8 cellular contexts compared by ENCODE assay signal in genomic region chr3:66038726-66039589, GRCh38. TPM values are rescaled to one million over a fixed set of nuclear protein-coding genes. Genes with fewer than 3 reads are reported as not detected.
DNase-seq lines count a peak whose midpoint lies in the region; ATAC-seq, FAIRE-seq and TF ChIP-seq lines count a peak whose summit lies in the region.

Gene MAGI1 (minus strand): TSS chr3:66038918. CDS start chr3:66038308, 610 bp downstream.

- no peak for FAIRE-seq in K562 (lab: Jason Lieb, UNC)

- H3K4me2 ChIP-seq in IMR-90 (ENCODE audit: low read depth, low read length) (peak within 1 kb of the TSS; percentile 90), PC-9 (peak within 1 kb of the TSS; percentile 80), K562 (ENCODE audit: insufficient read depth, low read length) (peak within 1 kb of the TSS; percentile 66)

- H3K79me2 ChIP-seq in PC-9 (ENCODE audit: low read depth) (peaks cover 44% of the 10 kb centered on the region), K562 (ENCODE audit: control insufficient read depth, insufficient read depth, low read length) (no peaks in the 10 kb centered on the region)

- BruUV-seq in IMR-90 (replicated peaks; lab: Mats Ljungman, UMichigan), result no TSS peak
- BruUV-seq in PC-9 (replicated peaks; lab: Mats Ljungman, UMichigan), result TSS peak; percentile 65
- no TSS peak for BruUV-seq in K562 (replicated peaks; lab: Mats Ljungman, UMichigan)

- peak within 1 kb of the TSS; percentile 91 for H3K23ac ChIP-seq in IMR-90 (ENCODE audit: low read depth, low read length)

- peak within 1 kb of the TSS; percentile 94 for H2AFZ ChIP-seq in IMR-90 (replicated peaks; ENCODE audit: low read length, poor library complexity)
- peak within 1 kb of the TSS; percentile 94 for H2AFZ ChIP-seq in PC-9
- H2AFZ ChIP-seq in K562 (ENCODE audit: low read depth, low read length), result peak within 1 kb of the TSS; percentile 86

- H3K9me1 ChIP-seq in IMR-90 (ENCODE audit: insufficient read depth, low read length) (peaks cover 23% of the 10 kb centered on the region), K562 (ENCODE audit: control insufficient read depth, insufficient read depth, low read length) (no peaks in the 10 kb centered on the region)

- H3K79me1 ChIP-seq in IMR-90 (ENCODE audit: low read depth in 1 of 2, low read length in 2 of 2), result peaks cover 6 to 46% of the 10 kb centered on the region in 2 experiments; a peak in 3 of 4 replicates

- H3K9ac ChIP-seq in ES-I3 (ENCODE audit: low read depth, low read length), result peak within 1 kb of the TSS; percentile 93
- H3K9ac ChIP-seq in IMR-90 (ENCODE audit: low read depth, low read length), result peak within 1 kb of the TSS; percentile 76
- peak within 1 kb of the TSS in 1 of 2 experiments; percentile 87; a peak in 2 of 4 replicates for H3K9ac ChIP-seq in K562 (ENCODE audit: insufficient read depth in 1 of 2, low read depth in 2 of 2, low read length in 2 of 2)

- H4K8ac ChIP-seq in IMR-90 (ENCODE audit: low read depth in 2 of 2, low read length in 2 of 2), result peak within 1 kb of the TSS; percentile 85 to 90

- H2BK5ac ChIP-seq in IMR-90 (ENCODE audit: low read depth, low read length, poor library complexity, severe bottlenecking), result peak within 1 kb of the TSS; percentile 85

- CTCF ChIA-PET in IMR-90 (lab: Yijun Ruan, JAX) (interaction anchor here (0.5 to 0.7 kb wide), 2 partner anchors 28 to 91 kb away, joined by 3 read pairs; no protein-coding TSS in a partner anchor), PC-9 (lab: Charles Lee) (no interaction called here), K562 (lab: Yijun Ruan, JAX; ENCODE audit: low intra/inter-chr PET ratio) (no interaction called here)

- in situ Hi-C loops in IMR-90 (cut with MboI; ENCODE audit: low sequenced_read_pairs), result no loop called here
- in situ Hi-C loops in K562 (cut with MboI), result no loop called here

- peak within 1 kb of the TSS; percentile 91 for H3K56ac ChIP-seq in IMR-90 (ENCODE audit: extremely low read depth, insufficient read depth, low read length)

- H2BK120ac ChIP-seq in IMR-90 (ENCODE audit: low read depth, low read length), result peak within 1 kb of the TSS; percentile 92

- dilution Hi-C loops in IMR-90 (cut with HindIII; ENCODE audit: low sequenced_read_pairs, unreplicated experiment), result no loop called here

- DNase-seq in IMR-90 (peak; percentile 95), PC-9 (peak; percentile 75 to 94), K562 (ENCODE audit: extremely low read depth in 1 of 4, low spot score in 3 of 4) (peak; percentile 78 to 85 (median 80)), hippocampal formation (lab: John Stamatoyannopoulos, UW) (peak; percentile 92 to 94), pulmonary artery endothelial cell (ENCODE audit: low read depth, low spot score) (peak; percentile 82)
- no peak for DNase-seq in effector memory CD4-positive, alpha-beta T cell

- H3K9me2 ChIP-seq in PC-9 (ENCODE audit: insufficient read depth), result no peaks in the 10 kb centered on the region

- peak within 1 kb of the TSS; percentile 99 for H2AK5ac ChIP-seq in IMR-90 (ENCODE audit: low read depth, low read length)

- peak within 1 kb of the TSS; percentile 97; the same call in 2 of the 3 replicates for H2BK15ac ChIP-seq in IMR-90 (ENCODE audit: low read depth, low read length)

- peak within 1 kb of the TSS; percentile 83 for H2BK20ac ChIP-seq in IMR-90 (ENCODE audit: low read depth, low read length)

- no peak; the same call in 1 of the 2 replicates for TF ChIP-seq RAD21 in IMR-90 (IDR thresholded peaks at IDR 0.05; ENCODE audit: low read length)
- no peak for TF ChIP-seq RAD21 in K562 (CRISPR knock-in tag; conservative IDR thresholded peaks at IDR 0.05 in 1 of 2, IDR thresholded peaks at IDR 0.05 in 1 of 2)

- no peak for TF ChIP-seq CTCF in IMR-90 (conservative IDR thresholded peaks at IDR 0.05; ENCODE audit: low read depth, low read length)
- no peak for TF ChIP-seq CTCF in PC-9 (conservative IDR thresholded peaks at IDR 0.05)
- no peak for TF ChIP-seq CTCF in K562 (IDR thresholded peaks at IDR 0.05 in 2 of 3, conservative IDR thresholded peaks at IDR 0.05 in 1 of 3; ENCODE audit: insufficient read depth in 2 of 3, low read depth in 1 of 3, low read length in 3 of 3)

- peak within 1 kb of the TSS; percentile 93 for H4K91ac ChIP-seq in IMR-90 (ENCODE audit: insufficient read depth, low read depth, low read length)

- H3K18ac ChIP-seq in IMR-90 (ENCODE audit: low read depth, low read length), result peak within 1 kb of the TSS; percentile 45

- H4K20me1 ChIP-seq in IMR-90 (ENCODE audit: insufficient read depth, low read length) (peaks cover 14% of the 10 kb centered on the region; the same call in 1 of the 2 replicates), PC-9 (ENCODE audit: insufficient read depth) (no peaks in the 10 kb centered on the region), K562 (replicated peaks; ENCODE audit: control insufficient read depth, insufficient read depth, low read length) (no peaks in the 10 kb centered on the region)

- H3F3A ChIP-seq in PC-9 (ENCODE audit: insufficient read depth, low read depth), result 0 out of 2 replicates have a peak, but pooled peaks cover 3% of the 10 kb centered on the region

- H3K36me3 ChIP-seq in ES-I3 (ENCODE audit: insufficient read depth, low read length) (no peaks in the 10 kb centered on the region), IMR-90 (ENCODE audit: control insufficient read depth, insufficient read depth, low read length) (no peaks in the 10 kb centered on the region), PC-9 (ENCODE audit: low read depth) (no peaks in the 10 kb centered on the region), K562 (ENCODE audit: control insufficient read depth, insufficient read depth, low read length) (no peaks in the 10 kb centered on the region)
- no peaks in the 10 kb centered on the region for H3K36me3 ChIP-seq in effector memory CD4-positive, alpha-beta T cell (ENCODE audit: control insufficient read depth, insufficient read depth, low read length)

- peak within 1 kb of the TSS; percentile 69 for H3K4me3 ChIP-seq in IMR-90 (ENCODE audit: insufficient read depth, low read depth, low read length)
- H3K4me3 ChIP-seq in PC-9, result peak within 1 kb of the TSS; percentile 82
- peak within 1 kb of the TSS; percentile 50 for H3K4me3 ChIP-seq in K562
- H3K4me3 ChIP-seq in effector memory CD4-positive, alpha-beta T cell (ENCODE audit: insufficient read depth, low read depth, low read length, poor library complexity, severe bottlenecking), result no peak within 1 kb of the TSS

- peak; percentile 58 for TF ChIP-seq POLR2A in IMR-90 (IDR thresholded peaks at IDR 0.05; ENCODE audit: low read depth, low read length)
- no peak for TF ChIP-seq POLR2A in K562 (conservative IDR thresholded peaks at IDR 0.05)

- no peak for TF ChIP-seq EP300 in K562 (IDR thresholded peaks at IDR 0.05; ENCODE audit: low read length)

- peak within 1 kb of the TSS; percentile 94 for H3K4ac ChIP-seq in IMR-90 (ENCODE audit: low read depth, low read length)

- 0% methylated on average over 8 of the region's 73 CpGs; no CpG with 5 or more reads in 1 of the 2 experiments for WGBS in IMR-90 (ENCODE audit: extremely low coverage in 2 of 2, insufficient read length in 1 of 2), 2 experiments
- 14% methylated on average over 19 of the region's 73 CpGs for WGBS in K562 (ENCODE audit: insufficient coverage, low coverage, missing lambda C conversion rate)

- peak within 1 kb of the TSS; percentile 86 for H2AK9ac ChIP-seq in IMR-90 (replicated peaks; ENCODE audit: low read depth, low read length, poor library complexity)

- intact Hi-C loops in IMR-90 (cut with micrococcal nuclease) (loop anchor here (1.0 to 5.0 kb wide), 6 partner anchors 78 to 252 kb away; no protein-coding TSS in a partner anchor), PC-9 (cut with micrococcal nuclease; ENCODE audit: unreplicated experiment) (loop anchor here (1.0 to 5.0 kb wide), 6 partner anchors 42 to 254 kb away; no protein-coding TSS in a partner anchor), K562 (cut with micrococcal nuclease) (no loop called here)

- POLR2A ChIA-PET in IMR-90 (lab: Charles Lee; ENCODE audit: unreplicated experiment), result no interaction called here
- POLR2A ChIA-PET in PC-9 (lab: Charles Lee; ENCODE audit: unreplicated experiment), result no interaction called here
- POLR2A ChIA-PET in K562 (lab: Yijun Ruan, JAX), result no interaction called here

- H3K4me1 ChIP-seq in ES-I3 (ENCODE audit: insufficient read depth, low read length), result peaks cover 27% of the 10 kb centered on the region
- H3K4me1 ChIP-seq in IMR-90 (ENCODE audit: control insufficient read depth, insufficient read depth, low read length), result peaks cover 29% of the 10 kb centered on the region
- peaks cover 28% of the 10 kb centered on the region for H3K4me1 ChIP-seq in PC-9 (replicated peaks; ENCODE audit: insufficient read depth)
- H3K4me1 ChIP-seq in K562 (replicated peaks in 1 of 2; ENCODE audit: control insufficient read depth in 2 of 2, insufficient read depth in 2 of 2, low read length in 2 of 2), result peaks cover 0 to 25% of the 10 kb centered on the region in 2 experiments; a peak in 2 of 5 replicates
- H3K4me1 ChIP-seq in effector memory CD4-positive, alpha-beta T cell (ENCODE audit: control insufficient read depth, insufficient read depth, low read length, poor library complexity, severe bottlenecking), result no peaks in the 10 kb centered on the region

- H3K27ac ChIP-seq in IMR-90 (ENCODE audit: insufficient read depth, low read length) (peak within 1 kb of the TSS; percentile 88), PC-9 (peak within 1 kb of the TSS; percentile 77), K562 (ENCODE audit: extremely low read depth, low read depth, low read length) (no peak within 1 kb of the TSS)
- no peak within 1 kb of the TSS for H3K27ac ChIP-seq in effector memory CD4-positive, alpha-beta T cell (ENCODE audit: insufficient read depth, low read length, poor library complexity, severe bottlenecking)

- peak within 1 kb of the TSS; percentile 87 for H4K5ac ChIP-seq in IMR-90 (ENCODE audit: low read depth, low read length)

- H3K14ac ChIP-seq in IMR-90 (replicated peaks; ENCODE audit: low read depth, low read length), result peak within 1 kb of the TSS; percentile 95

- ATAC-seq in GM21786 (IDR thresholded peaks at IDR 0.05; ENCODE audit: unreplicated experiment) (peak; percentile 63), IMR-90 (ENCODE audit: low read depth) (peak; percentile 85), K562 (peak; percentile 95)

- H3K27me3 ChIP-seq in IMR-90 (ENCODE audit: control insufficient read depth, insufficient read depth, low read length), result no peaks in the 10 kb centered on the region
- no peaks in the 10 kb centered on the region for H3K27me3 ChIP-seq in PC-9 (ENCODE audit: insufficient read depth, low read depth)
- H3K27me3 ChIP-seq in K562 (ENCODE audit: control insufficient read depth in 2 of 2, insufficient read depth in 2 of 2, low read length in 2 of 2), result peaks cover 2 to 30% of the 10 kb centered on the region in 2 experiments; a peak in 3 of 5 replicates
- H3K27me3 ChIP-seq in effector memory CD4-positive, alpha-beta T cell (replicated peaks; ENCODE audit: control insufficient read depth, insufficient read depth, low read length, poor library complexity, severe bottlenecking), result peaks cover 24% of the 10 kb centered on the region

- H3K9me3 ChIP-seq in ES-I3 (ENCODE audit: control insufficient read depth, insufficient read depth, low read length) (no peaks in the 10 kb centered on the region), IMR-90 (ENCODE audit: control insufficient read depth, insufficient read depth, low read length) (no peaks in the 10 kb centered on the region), PC-9 (ENCODE audit: insufficient read depth, low read depth) (no peaks in the 10 kb centered on the region), K562 (replicated peaks; ENCODE audit: control insufficient read depth, insufficient read depth, low read depth, low read length) (no peaks in the 10 kb centered on the region)
- no peaks in the 10 kb centered on the region for H3K9me3 ChIP-seq in effector memory CD4-positive, alpha-beta T cell (ENCODE audit: control insufficient read depth, low read length)

RNA-seq across cellular contexts. Expression of gene MAGI1, which starts in this region (rescaled TPM):
- total RNA-seq in IMR-90 (2012; rRNA removed) (24.2 and 26.4 TPM in 2 replicates), PC-9 (2021) (23.3 and 24.1 TPM in 2 replicates), K562 (2014; rRNA removed) (42.5 and 42.9 TPM in 2 replicates), K562 (2014; rRNA removed; fragmentation: Illumina TruSeq; extraction: Trizol) (50.0 and 50.9 TPM in 2 replicates), K562 (2015; rRNA removed; fragmentation: Illumina TruSeq; extraction: Trizol) (56.7 and 59.4 TPM in 2 replicates), K562 (2021) (45.7 and 46.3 TPM in 2 replicates), pulmonary artery endothelial cell (24.5 and 28.1 TPM in 2 replicates)
- polyA plus RNA-seq in IMR-90 (2012; rRNA removed) (14.4 and 14.5 TPM in 2 replicates), K562 (2011; rRNA removed) (14.2 and 30.7 TPM in 2 replicates), K562 (2014; fragmentation: Illumina TruSeq; extraction: Trizol) (48.3 and 57.4 TPM in 2 replicates), K562 (2014; fragmentation: Nextera tagmentation; extraction: Ambion mirVana) (10 to 100 TPM in 1 of 2 experiments, 1 to 10 TPM in 1; 7.8 to 16.2 TPM), K562 (2014; rRNA removed) (43.2 and 44.2 TPM in 2 replicates)
- 6.6 and 8.8 TPM in 2 replicates for polyA plus RNA-seq in IMR-90 (2012; cell fraction: cytosol; rRNA removed)
- 20.8 and 44.3 TPM in 2 replicates for polyA plus RNA-seq in IMR-90 (2012; cell fraction: nucleus; rRNA removed; ENCODE audit: low replicate concordance)
- total RNA-seq in K562 (2011; cell fraction: chromatin; rRNA removed; ENCODE audit: low replicate concordance), result 118 and 129 TPM in 2 replicates
- total RNA-seq in K562 (2011; cell fraction: nucleolus; rRNA removed), result 29.7 and 44.5 TPM in 2 replicates
- total RNA-seq in K562 (2011; cell fraction: nucleoplasm; rRNA removed), result 46.4 and 50.0 TPM in 2 replicates
- polyA plus RNA-seq in K562 (2011; cell fraction: cytosol; rRNA removed), result 7.0 and 13.7 TPM in 2 replicates
- polyA plus RNA-seq in K562 (2011; cell fraction: nucleus; rRNA removed), result 18.0 and 30.3 TPM in 2 replicates
- 20.9 and 48.2 TPM in 2 replicates for polyA plus RNA-seq in K562 (2012)
- 51.0 and 87.9 TPM in 2 replicates for polyA minus RNA-seq in K562 (2011; rRNA and poly(A)+ RNA removed)
- 8.2 and 16.8 TPM in 2 replicates for polyA minus RNA-seq in K562 (2011; cell fraction: cytosol; rRNA and poly(A)+ RNA removed)
- 32.5 and 41.9 TPM in 2 replicates for polyA minus RNA-seq in K562 (2011; cell fraction: nucleus; rRNA and poly(A)+ RNA removed)

Comparison
In these comparisons a context has a peak if more than half of its experiments do, and no peak if none do; other contexts are left out.
1. DNase-seq: peak in IMR-90 (single experiment), PC-9 (2 of 2), K562 (4 of 4), hippocampal formation (2 of 2) and pulmonary artery endothelial cell (single experiment); none in effector memory CD4-positive, alpha-beta T cell (0 of 3).
2. H3K27ac ChIP-seq: peak in IMR-90 (single experiment) and PC-9 (single experiment); none in K562 (single experiment) and effector memory CD4-positive, alpha-beta T cell (single experiment).
3. Peak in every context shown above with its lines, with median percentiles within 50 percentile points of each other: ATAC-seq, H2AFZ ChIP-seq and H3K4me2 ChIP-seq.